Comparison of ENCODE assay signal across 21 cellular contexts in the genomic region with DNA sequence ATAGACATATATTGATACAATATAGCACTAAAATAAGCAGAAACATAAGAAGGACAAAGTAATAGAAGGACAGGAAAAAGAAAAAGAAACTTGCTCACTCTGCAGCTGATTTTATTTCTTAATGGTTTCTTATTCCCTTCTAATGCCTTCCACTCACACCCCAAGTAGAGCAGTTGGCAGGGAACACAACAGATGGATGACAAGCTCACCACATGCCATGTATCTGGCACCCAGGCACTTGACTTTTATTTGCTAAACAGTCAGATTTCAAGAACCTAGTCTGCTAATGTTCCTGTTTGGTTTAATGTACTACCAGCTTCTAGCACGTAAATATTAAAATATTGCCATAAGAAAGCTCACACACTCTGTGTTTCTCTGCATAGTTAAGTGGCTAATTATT.
A peak's percentile ranks its signal among the peaks of the same experiment; 100 is the strongest.
DNase-seq lines count a peak whose midpoint lies in the region; ATAC-seq, FAIRE-seq and TF ChIP-seq lines count a peak whose summit lies in the region.
"Had no signal": no experiment of that assay in that cellular context is flagged by ENCODE, and none has a peak within 500 bp of the region (broad histone marks: within the 10 kb centered on the region; RNA-seq: fewer than 3 reads in every experiment).

No MANE protein-coding gene starts in this region.

- no peaks in the 10 kb centered on the region for H3K4me1 ChIP-seq in foreskin keratinocyte
- H3K4me1 ChIP-seq: spleen, stomach had no signal

- H3K4me1 Mint-ChIP-seq in activated CD4-positive, alpha-beta memory T cell treated with anti-CD3 and anti-CD28 coated beads, Interleukin-2, amount 10 ng/mL, durations not matched to agents 7 days and 5 days = peaks cover 5% of the 10 kb centered on the region
- H3K4me1 Mint-ChIP-seq: CD4-positive, CD25-positive, alpha-beta regulatory T cell had no signal

- no peak for ATAC-seq in GM18907 (IDR thresholded peaks at IDR 0.05; ENCODE audit: unreplicated experiment)
- ATAC-seq in foreskin keratinocyte = no peak

- H3K27me3 ChIP-seq in foreskin keratinocyte = peaks cover 17% of the 10 kb centered on the region
- H3K27me3 ChIP-seq: heart right ventricle, neutrophil, spleen, stomach had no signal

- H3K4me3 Mint-ChIP-seq in activated CD4-positive, alpha-beta memory T cell treated with anti-CD3 and anti-CD28 coated beads, Interleukin-2, amount 10 ng/mL, durations not matched to agents 7 days and 5 days = no peak overlapping the region
- H3K4me3 Mint-ChIP-seq: activated B cell treated with CpG ODN at 0.5 μM for 24 hours; CD4-positive, CD25-positive, alpha-beta regulatory T cell had no signal

- H3K9me3 Mint-ChIP-seq in activated CD4-positive, alpha-beta memory T cell treated with anti-CD3 and anti-CD28 coated beads, Interleukin-2, amount 10 ng/mL, durations not matched to agents 7 days and 5 days = no peaks in the 10 kb centered on the region
- H3K9me3 Mint-ChIP-seq: activated B cell treated with CpG ODN at 0.5 μM for 24 hours; CD4-positive, CD25-positive, alpha-beta regulatory T cell had no signal

- no peak for TF ChIP-seq CTCF in D721Med (IDR thresholded peaks at IDR 0.05; ENCODE audit: insufficient read depth, missing control alignments)
- no peak for TF ChIP-seq CTCF in foreskin keratinocyte (conservative IDR thresholded peaks at IDR 0.05)

- no peak for DNase-seq in D721Med (ENCODE audit: insufficient read length, low spot score)
- peak; percentile 7 for DNase-seq in DMS79 (lab: John Stamatoyannopoulos, UW)
- peak; percentile 12 for DNase-seq in NCI-H345 treated with DMSO at 0.1 percent for 48 hours (lab: John Stamatoyannopoulos, UW; ENCODE audit: unreplicated experiment)
- DNase-seq in cerebellum (ENCODE audit: low spot score) = peak; percentile 64
- DNase-seq in activated CD4-positive, alpha-beta memory T cell treated with anti-CD3 and anti-CD28 coated beads, Interleukin-2, amount 10 ng/mL, durations not matched to agents 7 days and 5 days = no peak
- no peak for DNase-seq in foreskin keratinocyte
- DNase-seq in UCSD-AML1 (lab: John Stamatoyannopoulos, UW; ENCODE audit: unreplicated experiment) = no peak
- DNase-seq: activated B cell treated with CpG ODN at 0.5 μM for 24 hours; activated CD4-positive, alpha-beta T cell treated with anti-CD3 and anti-CD28 coated beads, Interleukin-2, amount 50 U/mL, for 48 hours; activated effector memory CD4-positive, alpha-beta T cell treated with anti-CD3 and anti-CD28 coated beads, Interleukin-2, amount 50 U/mL, for 16 hours; CD4-positive, CD25-positive, alpha-beta regulatory T cell; dermis blood vessel endothelial cell; heart right ventricle; NCI-H1930; spleen; stomach; trophoblast cell had no signal

- H3K36me3 Mint-ChIP-seq in activated CD4-positive, alpha-beta memory T cell treated with anti-CD3 and anti-CD28 coated beads, Interleukin-2, amount 10 ng/mL, durations not matched to agents 7 days and 5 days (ENCODE audit: low read depth) = no peaks in the 10 kb centered on the region
- H3K36me3 Mint-ChIP-seq: CD4-positive, CD25-positive, alpha-beta regulatory T cell had no signal

- H3K27me3 Mint-ChIP-seq in activated CD4-positive, alpha-beta memory T cell treated with anti-CD3 and anti-CD28 coated beads, Interleukin-2, amount 10 ng/mL, durations not matched to agents 7 days and 5 days = peaks cover 5% of the 10 kb centered on the region
- H3K27me3 Mint-ChIP-seq: activated B cell treated with CpG ODN at 0.5 μM for 24 hours had no signal

- FAIRE-seq in D721Med (lab: Jason Lieb, UNC) = peak; percentile 41
- FAIRE-seq: bronchial epithelial cell, endothelial cell of umbilical vein had no signal

- H3K27ac ChIP-seq in foreskin keratinocyte = no peak overlapping the region
- H3K27ac ChIP-seq: heart right ventricle, neutrophil, spleen, stomach had no signal

- POLR2A ChIA-PET in activated CD4-positive, alpha-beta memory T cell treated with anti-CD3 and anti-CD28 coated beads, Interleukin-2, amount 10 ng/mL, durations not matched to agents 7 days and 5 days (lab: Charles Lee) = no interaction called here

- CTCF ChIA-PET in activated CD4-positive, alpha-beta memory T cell treated with anti-CD3 and anti-CD28 coated beads, Interleukin-2, amount 10 ng/mL, durations not matched to agents 7 days and 5 days (lab: Charles Lee) = no interaction called here

- no peak overlapping the region for H3K27ac Mint-ChIP-seq in activated CD4-positive, alpha-beta memory T cell treated with anti-CD3 and anti-CD28 coated beads, Interleukin-2, amount 10 ng/mL, durations not matched to agents 7 days and 5 days
- H3K27ac Mint-ChIP-seq: activated B cell treated with CpG ODN at 0.5 μM for 24 hours had no signal

Comparison
In these comparisons a context has a peak if more than half of its experiments do, and no peak if none do; other contexts are left out.
1. DNase-seq: peak in DMS79 (single experiment), NCI-H345 treated with DMSO at 0.1 percent for 48 hours (single experiment) and cerebellum (single experiment); none in D721Med (single experiment), activated CD4-positive, alpha-beta memory T cell treated with anti-CD3 and anti-CD28 coated beads, Interleukin-2, amount 10 ng/mL, durations not matched to agents 7 days and 5 days (single experiment), foreskin keratinocyte (0 of 2) and UCSD-AML1 (single experiment).